ENCODE assay signal across 13 cellular contexts in genomic region chr4:182547435-182547834, GRCh38.
DNase-seq lines count a peak whose midpoint lies in the region; ATAC-seq and TF ChIP-seq lines count a peak whose summit lies in the region.
"Had no signal": no experiment of that assay in that cellular context is flagged by ENCODE, and none has a peak within 500 bp of the region (broad histone marks: within the 10 kb centered on the region; RNA-seq: fewer than 3 reads in every experiment).

No MANE protein-coding gene starts in this region.

- H2AFZ ChIP-seq in MM.1S (ENCODE audit: low read length) (no peak overlapping the region), neural progenitor cell (replicated peaks) (no peak overlapping the region)

- no peaks in the 10 kb centered on the region for H4K20me1 ChIP-seq in MM.1S (ENCODE audit: insufficient read depth, low read length)
- peaks cover 2% of the 10 kb centered on the region for H4K20me1 ChIP-seq in neural progenitor cell (ENCODE audit: low read depth)
- H4K20me1 ChIP-seq: BLaER1 had no signal

- no peaks in the 10 kb centered on the region for H3K9me3 Mint-ChIP-seq in neural progenitor cell

- no peak overlapping the region for H3K4me2 ChIP-seq in MM.1S (ENCODE audit: low read depth, low read length)
- no peak overlapping the region for H3K4me2 ChIP-seq in neural progenitor cell
- H3K4me2 ChIP-seq: BLaER1 had no signal

- H3K9me3 ChIP-seq in MM.1S (replicated peaks; ENCODE audit: insufficient read depth, low read length) (no peaks in the 10 kb centered on the region), neural progenitor cell (ENCODE audit: low read depth) (no peaks in the 10 kb centered on the region)
- H3K9me3 ChIP-seq: BLaER1 had no signal

- H3K27me3 Mint-ChIP-seq in neural progenitor cell (ENCODE audit: insufficient read depth, low read depth), result peaks cover 3% of the 10 kb centered on the region

- H3K27ac ChIP-seq in MM.1S (ENCODE audit: low read length) (no peak overlapping the region), neural progenitor cell (no peak overlapping the region)
- H3K27ac ChIP-seq: BLaER1 had no signal

- H3F3A ChIP-seq in MM.1S (ENCODE audit: insufficient read depth, low read length) (no peaks in the 10 kb centered on the region), neural progenitor cell (ENCODE audit: low read depth) (peaks cover 34% of the 10 kb centered on the region)

- H3K36me3 ChIP-seq in MM.1S (replicated peaks; ENCODE audit: insufficient read depth, low read length), result no peaks in the 10 kb centered on the region
- no peaks in the 10 kb centered on the region for H3K36me3 ChIP-seq in neural progenitor cell
- H3K36me3 ChIP-seq: BLaER1 had no signal

- H3K9ac ChIP-seq in MM.1S (ENCODE audit: low read length) (no peak overlapping the region), neural progenitor cell (no peak overlapping the region)
- H3K9ac ChIP-seq: BLaER1 had no signal

- peaks cover 10% of the 10 kb centered on the region for H3K36me3 Mint-ChIP-seq in neural progenitor cell

- no peaks in the 10 kb centered on the region for H3K9me2 ChIP-seq in MM.1S (replicated peaks; ENCODE audit: insufficient read depth, low read length)

- H3K27ac Mint-ChIP-seq in neural progenitor cell, result no peak overlapping the region

- H3K4me3 Mint-ChIP-seq in neural progenitor cell, result no peak overlapping the region

- no peak overlapping the region for H3K4me3 ChIP-seq in GM12865 (ENCODE audit: low read depth, low read length)
- no peak overlapping the region for H3K4me3 ChIP-seq in MM.1S (ENCODE audit: low read length)
- H3K4me3 ChIP-seq in neural progenitor cell, result no peak overlapping the region
- H3K4me3 ChIP-seq: BLaER1 had no signal

- H3K27me3 ChIP-seq in MM.1S (replicated peaks; ENCODE audit: insufficient read depth, low read length) (no peaks in the 10 kb centered on the region), neural progenitor cell (no peaks in the 10 kb centered on the region)
- H3K27me3 ChIP-seq: BLaER1 had no signal

- peaks cover 45% of the 10 kb centered on the region for H3K4me1 Mint-ChIP-seq in neural progenitor cell

- DNase-seq in GM12865 (ENCODE audit: low read depth), result peak; percentile 85
- DNase-seq in RPMI8226, result no peak
- no peak for DNase-seq in MM.1S
- DNase-seq in neural progenitor cell (ENCODE audit: low spot score), result no peak
- DNase-seq in activated effector memory CD4-positive, alpha-beta T cell treated with anti-CD3 and anti-CD28 coated beads, Interleukin-2, amount 50 U/mL, for 16 hours, result no peak
- DNase-seq: activated gamma-delta T cell, GDM1, NCI-H1436, T-helper 9 cell had no signal

- TF ChIP-seq CTCF in GM12865 (IDR thresholded peaks at IDR 0.05; ENCODE audit: insufficient read depth, low read depth, low read length, missing control alignments) (no peak), MM.1S (IDR thresholded peaks at IDR 0.05; ENCODE audit: low read length) (no peak), neural progenitor cell (IDR thresholded peaks at IDR 0.05) (no peak)

- ATAC-seq in GM19023 (IDR thresholded peaks at IDR 0.05; ENCODE audit: unreplicated experiment), result peak; percentile 98
- peak; percentile 95 for ATAC-seq in GM21737 (IDR thresholded peaks at IDR 0.05; ENCODE audit: unreplicated experiment)
- ATAC-seq in HG03159 (IDR thresholded peaks at IDR 0.05; ENCODE audit: unreplicated experiment), result peak; percentile 96

- H3K79me2 ChIP-seq in MM.1S (ENCODE audit: low read length) (no peaks in the 10 kb centered on the region), neural progenitor cell (ENCODE audit: low read depth) (peaks cover 81% of the 10 kb centered on the region)

- H3K4me1 ChIP-seq in MM.1S (ENCODE audit: low read length) (no peaks in the 10 kb centered on the region), neural progenitor cell (peaks cover 38% of the 10 kb centered on the region)
